22 cellular contexts compared by ENCODE assay signal in the genomic region with DNA sequence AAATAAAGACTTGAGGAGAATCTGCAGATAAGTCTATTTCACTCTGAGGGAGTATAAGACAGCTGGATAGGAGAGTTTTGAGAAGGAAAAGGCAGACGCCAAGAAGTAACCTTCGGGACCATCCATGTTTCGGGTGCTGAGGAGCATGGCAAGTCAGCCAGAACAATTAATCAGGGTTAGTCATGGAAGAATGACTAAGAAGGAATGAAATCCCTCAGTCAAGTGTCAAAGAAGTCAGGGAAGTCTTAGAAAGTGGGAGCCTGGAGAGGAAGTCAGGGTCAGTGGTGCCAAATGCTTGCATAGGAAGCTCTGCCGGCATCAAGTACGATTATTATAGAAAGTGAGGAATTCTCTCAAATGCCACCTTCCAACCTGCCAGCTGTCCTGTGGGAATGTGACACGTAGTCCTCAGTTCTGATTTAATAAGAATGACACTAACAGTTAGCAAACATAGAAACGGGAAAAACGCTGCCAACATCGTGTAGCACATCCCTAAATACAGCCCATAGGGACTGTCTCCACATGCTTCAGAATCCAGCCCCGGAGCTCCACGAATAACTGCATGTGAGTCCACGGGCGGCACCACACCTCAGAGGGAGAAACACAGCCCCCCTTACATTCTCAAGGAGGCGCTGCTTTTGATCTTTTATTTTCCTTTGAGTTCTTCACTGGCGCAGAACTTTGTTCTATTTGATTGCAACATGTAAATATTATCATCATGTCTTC.
"Had no signal": no experiment of that assay in that cellular context is flagged by ENCODE, and none has a peak within 500 bp of the region (broad histone marks: within the 10 kb centered on the region; RNA-seq: fewer than 3 reads in every experiment).

No MANE protein-coding gene starts in this region.

- H3K27me3 ChIP-seq: brain microvascular endothelial cell, left lung, neutrophil, ovary, tibial nerve, uterus had no signal

- H3K4me3 ChIP-seq: left lung, ovary, psoas muscle, tibial nerve, uterus had no signal

- H3K27ac Mint-ChIP-seq: activated naive CD4-positive, alpha-beta T cell treated with anti-CD3 and anti-CD28 coated beads, Interleukin-2, amount 50 U/mL, for 24 hours; mesothelial cell of epicardium; natural killer cell; stimulated activated naive CD8-positive, alpha-beta T cell treated with anti-CD3 and anti-CD28 coated beads, Interleukin-15, amount 100 ng/mL, for 72 hours; T-cell; T-helper 2 cell treated with Interferon-gamma antibody and Interleukin-4, amounts not matched to agents 5 μg/mL and 100 μg/mL, for 36 hours had no signal

- H3K36me3 ChIP-seq: brain microvascular endothelial cell, left lung, neutrophil, ovary, tibial nerve, uterus had no signal

- H3K9me3 ChIP-seq: neutrophil, ovary, psoas muscle, uterus had no signal

- FAIRE-seq: kidney had no signal

- H3K4me1 ChIP-seq: tibial nerve, uterus had no signal

- DNase-seq: activated CD4-positive, alpha-beta T cell treated with anti-CD3 and anti-CD28 coated beads for 1 hour; activated CD4-positive, alpha-beta T cell treated with anti-CD3 and anti-CD28 coated beads, Interleukin-2, amount 50 U/mL, for 1 hour; activated gamma-delta T cell treated with Interleukin-2 at 50 U/mL for 16 hours; activated T-cell treated with anti-CD3 and anti-CD28 coated beads, Interleukin-2, amount 50 U/mL, for 1 hour; brain microvascular endothelial cell; central memory CD4-positive, alpha-beta T cell; kidney; left lung; natural killer cell; ovary; psoas muscle; right cardiac atrium; stimulated activated CD4-positive, alpha-beta T cell treated with anti-CD3 and anti-CD28 coated beads, Interleukin-12 subunit alpha, Interleukin-12 subunit beta, amount 100 ng/mL, for 4 hours; stimulated activated CD4-positive, alpha-beta T cell treated with anti-CD3 and anti-CD28 coated beads, Interleukin-4, amount 100 ng/mL, for 4 hours; stimulated activated naive CD8-positive, alpha-beta T cell treated with anti-CD3 and anti-CD28 coated beads, Interleukin-15, amount 100 ng/mL, for 72 hours; T-cell; uterus had no signal

- H3K9me3 Mint-ChIP-seq: activated naive CD4-positive, alpha-beta T cell treated with anti-CD3 and anti-CD28 coated beads, Interleukin-2, amount 50 U/mL, for 24 hours; T-helper 2 cell treated with Interferon-gamma antibody and Interleukin-4, amounts not matched to agents 5 μg/mL and 100 μg/mL, for 36 hours had no signal

- H3K4me1 Mint-ChIP-seq: activated naive CD4-positive, alpha-beta T cell treated with anti-CD3 and anti-CD28 coated beads, Interleukin-2, amount 50 U/mL, for 24 hours; mesothelial cell of epicardium; natural killer cell; stimulated activated naive CD8-positive, alpha-beta T cell treated with anti-CD3 and anti-CD28 coated beads, Interleukin-15, amount 100 ng/mL, for 72 hours; T-cell had no signal

- H3K4me3 Mint-ChIP-seq: activated naive CD4-positive, alpha-beta T cell treated with anti-CD3 and anti-CD28 coated beads, Interleukin-2, amount 50 U/mL, for 24 hours; mesothelial cell of epicardium; natural killer cell; stimulated activated naive CD8-positive, alpha-beta T cell treated with anti-CD3 and anti-CD28 coated beads, Interleukin-15, amount 100 ng/mL, for 72 hours; T-cell; T-helper 2 cell treated with Interferon-gamma antibody and Interleukin-4, amounts not matched to agents 5 μg/mL and 100 μg/mL, for 36 hours had no signal

- H3K36me3 Mint-ChIP-seq: activated naive CD4-positive, alpha-beta T cell treated with anti-CD3 and anti-CD28 coated beads, Interleukin-2, amount 50 U/mL, for 24 hours; mesothelial cell of epicardium; natural killer cell; T-cell had no signal

- H3K27ac ChIP-seq: brain microvascular endothelial cell, left lung, neutrophil, ovary, psoas muscle, tibial nerve, uterus had no signal

- H3K27me3 Mint-ChIP-seq: activated naive CD4-positive, alpha-beta T cell treated with anti-CD3 and anti-CD28 coated beads, Interleukin-2, amount 50 U/mL, for 24 hours; stimulated activated naive CD8-positive, alpha-beta T cell treated with anti-CD3 and anti-CD28 coated beads, Interleukin-15, amount 100 ng/mL, for 72 hours; T-cell had no signal
